ENCODE assay signal across 9 cellular contexts in the genomic region with DNA sequence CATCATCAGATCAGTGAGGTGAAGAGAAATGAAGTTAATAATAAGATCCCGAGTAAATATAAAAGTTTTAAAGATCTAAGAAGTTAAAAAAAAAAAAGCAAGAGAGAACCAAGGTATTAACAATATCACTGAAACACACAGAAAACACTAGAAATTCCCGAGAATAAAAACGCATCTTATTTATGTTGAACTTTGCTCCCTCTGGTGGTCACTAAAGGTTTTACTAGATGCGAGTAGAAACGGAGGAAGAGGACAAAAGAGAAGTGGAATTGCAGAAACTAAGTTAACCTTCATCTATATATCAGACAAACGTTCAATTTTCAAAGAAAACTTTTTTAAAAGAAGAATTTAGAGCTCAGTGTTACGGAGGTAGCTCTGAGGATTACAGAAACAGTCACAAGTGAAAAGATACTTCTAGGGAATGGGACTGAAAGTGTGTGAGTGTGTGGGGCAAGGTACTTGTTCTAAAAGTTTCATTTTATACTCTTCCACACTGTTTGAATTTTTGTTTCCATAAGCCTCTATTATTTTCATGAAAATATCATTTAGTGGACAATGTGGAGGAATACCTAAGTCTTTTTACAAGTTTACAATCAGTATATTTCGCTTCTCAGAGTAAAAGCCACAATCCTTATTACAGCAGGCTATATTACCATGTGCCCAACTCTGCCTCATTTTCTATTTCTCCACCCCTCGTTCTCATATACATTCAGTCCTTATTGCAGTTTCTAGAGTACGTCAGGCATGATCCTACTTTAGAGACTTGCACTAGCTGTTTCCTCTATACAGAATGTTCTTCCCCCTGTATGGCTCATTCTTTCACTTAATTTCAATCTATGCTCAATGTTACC. TPM values are rescaled to one million over a fixed set of nuclear protein-coding genes. Genes with fewer than 3 reads are reported as not detected.
DNase-seq lines count a peak whose midpoint lies in the region; ATAC-seq, FAIRE-seq and TF ChIP-seq lines count a peak whose summit lies in the region.
"Had no signal": no experiment of that assay in that cellular context is flagged by ENCODE, and none has a peak within 500 bp of the region (broad histone marks: within the 10 kb centered on the region; RNA-seq: fewer than 3 reads in every experiment).

No MANE protein-coding gene starts in this region.

- WGBS in tibial nerve, 2 donors = 24 to 26% methylated on average over 10 of the region's 10 CpGs

- no peak for TF ChIP-seq EP300 in tibial nerve (IDR thresholded peaks at IDR 0.05)

- no peak for TF ChIP-seq POLR2A in tibial nerve (IDR thresholded peaks at IDR 0.05)

- peaks cover 0 to 11% (median 3%) of the 10 kb centered on the region in 4 donors for H3K4me1 ChIP-seq in tibial nerve
- H3K4me1 ChIP-seq: SJSA1 had no signal

- no peak for ATAC-seq in GM18517 (IDR thresholded peaks at IDR 0.05; ENCODE audit: unreplicated experiment)
- no peak for ATAC-seq in HG02610 (IDR thresholded peaks at IDR 0.05; ENCODE audit: unreplicated experiment)

- H3K4me3 ChIP-seq in astrocyte of the cerebellum (ENCODE audit: low read depth, low read length) (no peak overlapping the region), tibial nerve (no peak overlapping the region)
- H3K4me3 ChIP-seq: SJSA1 had no signal

- peaks cover 0 to 48% (median 0%) of the 10 kb centered on the region in 3 donors for H3K36me3 ChIP-seq in tibial nerve

- H3K9me3 ChIP-seq in tibial nerve = no peaks in the 10 kb centered on the region
- H3K9me3 ChIP-seq: SJSA1 had no signal

- FAIRE-seq in GM19239 (lab: Jason Lieb, UNC) = peak; percentile 72

- TF ChIP-seq CTCF in astrocyte of the cerebellum (IDR thresholded peaks at IDR 0.05; ENCODE audit: low read depth, low read length, missing control alignments) (peak; percentile 58), tibial nerve (IDR thresholded peaks at IDR 0.05) (peak; percentile 50 to 75 (median 62))

- DNase-seq in CD1c-positive myeloid dendritic cell (ENCODE audit: extremely low spot score) (peak; percentile 61), GM19239 (ENCODE audit: insufficient read length, low spot score) (no peak), NCI-H345 (lab: John Stamatoyannopoulos, UW) (peak; percentile 33), astrocyte of the cerebellum (ENCODE audit: low read depth) (peak; percentile 45), iris pigment epithelial cell (ENCODE audit: low read depth) (peak; percentile 66), tibial nerve (ENCODE audit: low spot score in 2 of 2) (peak in 1 of 2 donors; percentile 83)

- no peak overlapping the region for H3K27ac ChIP-seq in tibial nerve
- H3K27ac ChIP-seq: SJSA1 had no signal

- in situ Hi-C loops in astrocyte of the cerebellum (cut with HindIII; ENCODE audit: low sequenced_read_pairs) = loop anchor here (25.0 kb wide), 1 partner anchor 295 kb away; no protein-coding TSS in a partner anchor

- no peaks in the 10 kb centered on the region for H3K27me3 ChIP-seq in tibial nerve
- H3K27me3 ChIP-seq: SJSA1 had no signal

RNA-seq across cellular contexts. Expression of gene ACBD6, which starts 19.7 kb away (rescaled TPM):
- 10 to 100 TPM; 55.7 to 61.8 (median 57.2) TPM for total RNA-seq in tibial nerve
